ENCODE assay signal across 8 cellular contexts in the genomic region with DNA sequence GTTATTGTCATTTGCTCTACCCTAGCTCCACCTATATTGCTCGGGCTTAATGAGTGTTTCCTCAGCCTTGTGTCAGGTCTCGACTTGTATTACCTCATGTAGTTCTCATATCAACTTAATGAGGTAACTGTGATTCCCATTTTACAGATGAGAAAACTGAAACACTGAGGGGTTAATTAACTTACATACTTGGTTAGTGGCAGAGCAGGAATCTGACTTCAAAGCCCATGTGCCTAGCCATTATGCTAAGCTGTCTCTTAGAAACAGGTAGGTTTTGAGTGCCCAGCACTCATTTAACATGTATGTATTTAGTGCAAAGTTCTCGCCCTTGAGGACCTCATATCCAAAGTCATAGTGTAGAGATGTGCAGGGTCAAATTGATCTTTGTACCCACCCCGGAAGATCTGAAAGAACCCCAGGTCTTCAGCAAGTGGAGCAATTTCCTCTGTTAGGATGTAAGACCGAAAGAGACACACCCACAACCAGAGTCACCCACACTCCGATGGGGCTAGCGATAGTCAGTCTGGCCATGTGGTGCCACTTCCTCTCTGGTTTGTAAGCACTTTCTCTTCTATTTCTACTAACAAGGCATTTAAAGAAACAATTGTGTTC.
DNase-seq lines count a peak whose midpoint lies in the region; ATAC-seq and TF ChIP-seq lines count a peak whose summit lies in the region.

No MANE protein-coding gene starts in this region.

- H3K36me3 Mint-ChIP-seq in activated T-helper 2 cell treated with anti-CD3 and anti-CD28 coated beads, Interferon-gamma antibody, Interleukin-2, Interleukin-4, amounts not matched to agents 10 μg/mL and 5 μg/mL and 100 μg/mL, durations not matched to agents 14 hours and 24 hours and 36 hours (ENCODE audit: low read depth): peaks cover 21% of the 10 kb centered on the region

- H3K4me3 Mint-ChIP-seq in activated T-helper 2 cell treated with anti-CD3 and anti-CD28 coated beads, Interferon-gamma antibody, Interleukin-2, Interleukin-4, amounts not matched to agents 10 μg/mL and 5 μg/mL and 100 μg/mL, durations not matched to agents 14 hours and 24 hours and 36 hours (ENCODE audit: low read depth): peak overlapping the region; percentile 41

- no peaks in the 10 kb centered on the region for H3K79me2 ChIP-seq in smooth muscle cell (ENCODE audit: low read depth)

- H3K36me3 ChIP-seq in Peyer's patch: no peaks in the 10 kb centered on the region
- no peaks in the 10 kb centered on the region for H3K36me3 ChIP-seq in smooth muscle cell (ENCODE audit: low read depth)
- H3K36me3 ChIP-seq in ovary: no peaks in the 10 kb centered on the region

- 78% methylated on average over 7 of the region's 7 CpGs for WGBS in smooth muscle cell (ENCODE audit: low lambda C conversion rate)
- WGBS in ovary, 3 donors: 89 to 97% (median 91%) methylated on average over 7 of the region's 7 CpGs

- H3F3A ChIP-seq in smooth muscle cell (ENCODE audit: low read depth): peaks cover 15% of the 10 kb centered on the region

- TF ChIP-seq CTCF in Peyer's patch (IDR thresholded peaks at IDR 0.05): no peak
- no peak for TF ChIP-seq CTCF in smooth muscle cell (IDR thresholded peaks at IDR 0.05; ENCODE audit: borderline replicate concordance, insufficient read depth, poor library complexity, severe bottlenecking)
- no peak for TF ChIP-seq CTCF in ovary (IDR thresholded peaks at IDR 0.05)

- peaks cover 0 to 14% (median 2%) of the 10 kb centered on the region in 4 donors for H3K4me1 ChIP-seq in Peyer's patch
- H3K4me1 ChIP-seq in smooth muscle cell (ENCODE audit: low read depth): peaks cover 18% of the 10 kb centered on the region
- H3K4me1 ChIP-seq in ovary (ENCODE audit: insufficient read depth): no peaks in the 10 kb centered on the region

- H3K4me3 ChIP-seq in Peyer's patch: no peak overlapping the region
- no peak overlapping the region for H3K4me3 ChIP-seq in smooth muscle cell
- H3K4me3 ChIP-seq in ovary: no peak overlapping the region

- H3K4me2 ChIP-seq in smooth muscle cell: peak overlapping the region; percentile 30

- no peaks in the 10 kb centered on the region for H3K27me3 Mint-ChIP-seq in activated T-helper 2 cell treated with anti-CD3 and anti-CD28 coated beads, Interferon-gamma antibody, Interleukin-2, Interleukin-4, amounts not matched to agents 10 μg/mL and 5 μg/mL and 100 μg/mL, durations not matched to agents 14 hours and 24 hours and 36 hours (ENCODE audit: low read depth)

- no peak overlapping the region for H2AFZ ChIP-seq in smooth muscle cell (ENCODE audit: low read depth)

- H3K9me3 ChIP-seq in Peyer's patch: no peaks in the 10 kb centered on the region
- no peaks in the 10 kb centered on the region for H3K9me3 ChIP-seq in smooth muscle cell (replicated peaks; ENCODE audit: low read depth)
- no peaks in the 10 kb centered on the region for H3K9me3 ChIP-seq in ovary

- H3K27ac Mint-ChIP-seq in activated T-helper 2 cell treated with anti-CD3 and anti-CD28 coated beads, Interferon-gamma antibody, Interleukin-2, Interleukin-4, amounts not matched to agents 10 μg/mL and 5 μg/mL and 100 μg/mL, durations not matched to agents 14 hours and 24 hours and 36 hours: peak overlapping the region; percentile 77

- intact Hi-C loops in activated T-helper 2 cell treated with anti-CD3 and anti-CD28 coated beads, Interferon-gamma antibody, Interleukin-2, Interleukin-4, amounts not matched to agents 10 μg/mL and 5 μg/mL and 100 μg/mL, durations not matched to agents 14 hours and 24 hours and 36 hours (cut with micrococcal nuclease): loop anchor here (1.0 to 10.0 kb wide), 12 partner anchors 8 to 1389 kb away; a partner anchor contains a TSS
- intact Hi-C loops in ovary (cut with DNase I): no loop called here

- DNase-seq in Peyer's patch: peak in 2 of 3 donors; percentile 86 to 88
- DNase-seq in activated T-helper 2 cell treated with anti-CD3 and anti-CD28 coated beads, Interferon-gamma antibody, Interleukin-2, Interleukin-4, amounts not matched to agents 10 μg/mL and 5 μg/mL and 100 μg/mL, durations not matched to agents 14 hours and 24 hours and 36 hours (ENCODE audit: low spot score): peak; percentile 80
- no peak for DNase-seq in smooth muscle cell (lab: John Stamatoyannopoulos, UW; ENCODE audit: unreplicated experiment)
- no peak for DNase-seq in NCI-H82 treated with DMSO at 0.1 percent for 48 hours (lab: John Stamatoyannopoulos, UW; ENCODE audit: unreplicated experiment)
- DNase-seq in ovary: no peak
- DNase-seq in hepatic stellate cell (ENCODE audit: low spot score): no peak

- no peaks in the 10 kb centered on the region for H4K20me1 ChIP-seq in smooth muscle cell (ENCODE audit: low read depth)

- no peaks in the 10 kb centered on the region for H3K27me3 ChIP-seq in Peyer's patch
- H3K27me3 ChIP-seq in smooth muscle cell (ENCODE audit: low read depth): no peaks in the 10 kb centered on the region
- no peaks in the 10 kb centered on the region for H3K27me3 ChIP-seq in ovary

- H3K4me1 Mint-ChIP-seq in activated T-helper 2 cell treated with anti-CD3 and anti-CD28 coated beads, Interferon-gamma antibody, Interleukin-2, Interleukin-4, amounts not matched to agents 10 μg/mL and 5 μg/mL and 100 μg/mL, durations not matched to agents 14 hours and 24 hours and 36 hours (ENCODE audit: low read depth): peaks cover 89% of the 10 kb centered on the region

- no peak for TF ChIP-seq POLR2A in Peyer's patch (IDR thresholded peaks at IDR 0.05)
- TF ChIP-seq POLR2A in ovary (IDR thresholded peaks at IDR 0.05): no peak

- H3K9ac ChIP-seq in smooth muscle cell (ENCODE audit: low read depth): no peak overlapping the region

- peaks cover 15% of the 10 kb centered on the region for H3K9me3 Mint-ChIP-seq in activated T-helper 2 cell treated with anti-CD3 and anti-CD28 coated beads, Interferon-gamma antibody, Interleukin-2, Interleukin-4, amounts not matched to agents 10 μg/mL and 5 μg/mL and 100 μg/mL, durations not matched to agents 14 hours and 24 hours and 36 hours

- TF ChIP-seq EP300 in ovary (IDR thresholded peaks at IDR 0.05): no peak

- ATAC-seq in GM18517 (IDR thresholded peaks at IDR 0.05; ENCODE audit: unreplicated experiment): peak; percentile 90
- ATAC-seq in HG02885 (IDR thresholded peaks at IDR 0.05; ENCODE audit: poor library complexity, unreplicated experiment): peak; percentile 88

- H3K27ac ChIP-seq in Peyer's patch: peak overlapping the region in 2 of 4 donors; percentile 40 to 76
- no peak overlapping the region for H3K27ac ChIP-seq in smooth muscle cell (ENCODE audit: low read depth)
- H3K27ac ChIP-seq in ovary: no peak overlapping the region

Comparison
In these comparisons a context has a peak if more than half of its experiments do, and no peak if none do; other contexts are left out.
1. DNase-seq: peak in Peyer's patch (2 of 3) and activated T-helper 2 cell treated with anti-CD3 and anti-CD28 coated beads, Interferon-gamma antibody, Interleukin-2, Interleukin-4, amounts not matched to agents 10 μg/mL and 5 μg/mL and 100 μg/mL, durations not matched to agents 14 hours and 24 hours and 36 hours (single experiment); none in smooth muscle cell (single experiment), NCI-H82 treated with DMSO at 0.1 percent for 48 hours (single experiment), ovary (0 of 5) and hepatic stellate cell (single experiment).